12 cellular contexts compared by ENCODE assay signal in genomic region chr5:73816656-73817420, GRCh38.
A peak's percentile ranks its signal among the peaks of the same experiment; 100 is the strongest.
DNase-seq lines count a peak whose midpoint lies in the region; ATAC-seq, FAIRE-seq and TF ChIP-seq lines count a peak whose summit lies in the region.
"Had no signal": no experiment of that assay in that cellular context is flagged by ENCODE, and none has a peak within 500 bp of the region (broad histone marks: within the 10 kb centered on the region; RNA-seq: fewer than 3 reads in every experiment).

No MANE protein-coding gene starts in this region.

- no peaks in the 10 kb centered on the region for H3K9me3 ChIP-seq in thymus (ENCODE audit: control insufficient read depth)
- H3K9me3 ChIP-seq: Caco-2, SK-N-SH had no signal

- FAIRE-seq in GM12891 (lab: Jason Lieb, UNC) = no peak

- CTCF ChIA-PET in GM10248 (lab: Yijun Ruan, JAX) = interaction anchor here (0.8 to 2.1 kb wide), 5 partner anchors 8 to 225 kb away, joined by 3 to 6 read pairs (median 4); no protein-coding TSS in a partner anchor

- ATAC-seq in left lobe of liver = no peak
- ATAC-seq: activated CD8-positive, alpha-beta T cell treated with anti-CD3 and anti-CD28 coated beads for 36 hours had no signal

- H3K27me3 ChIP-seq in thymus (ENCODE audit: control insufficient read depth, insufficient read depth) = no peaks in the 10 kb centered on the region

- WGBS in thymus = 96% methylated on average over 5 of the region's 5 CpGs

- TF ChIP-seq CTCF in GM10248 (IDR thresholded peaks at IDR 0.05; ENCODE audit: control extremely low read depth, extremely low read depth, low read depth, missing control alignments) = no peak

- POLR2A ChIA-PET in GM10248 (lab: Yijun Ruan, JAX) = no interaction called here

- H3K4me1 ChIP-seq in thymus (ENCODE audit: control insufficient read depth, insufficient read depth, low read length) = no peaks in the 10 kb centered on the region

- H3K27ac ChIP-seq in thymus (ENCODE audit: low read depth) = peak overlapping the region; percentile 62

- peak; percentile 61 for DNase-seq in ELR (ENCODE audit: low read depth)
- peak; percentile 59 for DNase-seq in astrocyte of the hippocampus (ENCODE audit: low read depth, low spot score)
- peak; percentile 51 for DNase-seq in fibroblast of the conjunctiva (ENCODE audit: low read depth)
- DNase-seq in GM12891 (ENCODE audit: insufficient read length, low spot score) = no peak
- DNase-seq in left lobe of liver (ENCODE audit: low spot score) = no peak
- DNase-seq in GM10248 (ENCODE audit: extremely low spot score) = no peak
- DNase-seq: activated CD8-positive, alpha-beta T cell treated with anti-CD3 and anti-CD28 coated beads for 36 hours; anterior cingulate cortex; Caco-2; NCI-H187 treated with DMSO at 0.1 percent for 48 hours; SK-N-SH had no signal

- H3K4me3 ChIP-seq in thymus (ENCODE audit: low read length) = no peak overlapping the region

- no peaks in the 10 kb centered on the region for H3K36me3 ChIP-seq in thymus (ENCODE audit: control insufficient read depth, insufficient read depth)

- no peak for TF ChIP-seq POLR2A in GM12891 (IDR thresholded peaks at IDR 0.05; ENCODE audit: low read depth, low read length)

TF ChIP-seq in GM12891, 5 proteins besides CTCF, POLR2A, EP300 and RAD21:
- TF ChIP-seq POLR2AphosphoS5 (IDR thresholded peaks at IDR 0.05; ENCODE audit: low read depth, low read length) = no peak
- no peak for TF ChIP-seq TAF1 (IDR thresholded peaks at IDR 0.05; ENCODE audit: low read depth, low read length)

Comparison
In these comparisons a context has a peak if more than half of its experiments do, and no peak if none do; other contexts are left out.
1. DNase-seq: peak in ELR (single experiment), astrocyte of the hippocampus (single experiment) and fibroblast of the conjunctiva (single experiment); none in GM12891 (single experiment), left lobe of liver (single experiment) and GM10248 (single experiment).